In the genomic region with DNA sequence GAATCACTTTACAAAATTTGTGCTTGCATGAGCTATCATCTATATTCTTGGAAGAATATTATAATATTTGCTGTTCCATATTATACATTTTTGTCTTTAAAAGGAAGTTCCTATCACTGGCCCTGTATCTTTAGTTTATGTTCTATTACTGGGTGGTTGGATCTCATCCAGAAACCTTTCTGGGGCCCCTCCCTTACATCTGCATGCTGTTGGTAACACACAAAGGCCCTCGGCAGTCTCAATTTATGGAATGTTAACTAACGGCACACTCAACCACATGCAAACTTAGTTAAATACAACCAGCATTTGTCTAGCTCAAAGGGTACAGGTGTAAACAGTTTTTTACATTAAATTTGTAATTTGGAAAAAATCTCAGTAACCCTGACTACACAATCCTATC, we compare ENCODE assay signal across 27 cellular contexts. TPM values are rescaled to one million over a fixed set of nuclear protein-coding genes. Genes with fewer than 3 reads are reported as not detected.
DNase-seq lines count a peak whose midpoint lies in the region; ATAC-seq and TF ChIP-seq lines count a peak whose summit lies in the region.
"Had no signal": no experiment of that assay in that cellular context is flagged by ENCODE, and none has a peak within 500 bp of the region (broad histone marks: within the 10 kb centered on the region; RNA-seq: fewer than 3 reads in every experiment).

No MANE protein-coding gene starts in this region.

- 50 to 53% methylated on average over 2 of the region's 2 CpGs for WGBS in lower leg skin, 2 donors

- intact Hi-C loops in mucosa of descending colon (cut with DNase I, micrococcal nuclease): no loop called here
- intact Hi-C loops in lower leg skin (cut with DNase I; ENCODE audit: low total_unique reads): no loop called here

- ATAC-seq in mucosa of descending colon: peak; percentile 60
- ATAC-seq: CD8-positive, alpha-beta T cell; PC-3 had no signal

- no peaks in the 10 kb centered on the region for H3K36me3 ChIP-seq in mucosa of descending colon (ENCODE audit: low read depth)
- no peaks in the 10 kb centered on the region for H3K36me3 ChIP-seq in brain microvascular endothelial cell (replicated peaks)
- H3K36me3 ChIP-seq: HAP-1 had no signal

- TF ChIP-seq CTCF in choroid plexus epithelial cell (conservative IDR thresholded peaks at IDR 0.05; ENCODE audit: low read depth, low read length) (no peak), mucosa of descending colon (IDR thresholded peaks at IDR 0.05) (no peak), lower leg skin (IDR thresholded peaks at IDR 0.05) (no peak), brain microvascular endothelial cell (IDR thresholded peaks at IDR 0.05; ENCODE audit: low read depth, low read length, missing control alignments) (no peak)

- H3K4me3 ChIP-seq in choroid plexus epithelial cell (ENCODE audit: low read depth, low read length) (no peak overlapping the region), mucosa of descending colon (no peak overlapping the region), lower leg skin (ENCODE audit: low read depth, poor library complexity, severe bottlenecking) (no peak overlapping the region), brain microvascular endothelial cell (ENCODE audit: low read depth, low read length) (no peak overlapping the region)
- H3K4me3 ChIP-seq: HAP-1 had no signal

- no peaks in the 10 kb centered on the region for H3K4me1 ChIP-seq in mucosa of descending colon (ENCODE audit: low read depth)
- H3K4me1 ChIP-seq: HAP-1 had no signal

- H3K27ac ChIP-seq in brain microvascular endothelial cell: no peak overlapping the region
- H3K27ac ChIP-seq: 22Rv1, C4-2B had no signal

- H3K27me3 ChIP-seq in brain microvascular endothelial cell (replicated peaks): no peaks in the 10 kb centered on the region

- H3K9me3 ChIP-seq in mucosa of descending colon: no peaks in the 10 kb centered on the region
- H3K9me3 ChIP-seq: HAP-1 had no signal

- peak; percentile 4 for DNase-seq in NCI-H1694 treated with DMSO at 0.1 percent for 48 hours (lab: John Stamatoyannopoulos, UW)
- no peak for DNase-seq in NCI-H1694 (lab: John Stamatoyannopoulos, UW)
- DNase-seq in NCI-H69 (lab: John Stamatoyannopoulos, UW): peak; percentile 5
- peak; percentile 35 for DNase-seq in choroid plexus epithelial cell (ENCODE audit: low read depth)
- no peak for DNase-seq in mucosa of descending colon
- no peak for DNase-seq in lower leg skin (ENCODE audit: low spot score in 2 of 2)
- DNase-seq in cerebellar nuclear complex (lab: John Stamatoyannopoulos, UW): no peak
- no peak for DNase-seq in brain microvascular endothelial cell
- DNase-seq: Caco-2; CD8-positive, alpha-beta T cell; DMS79 treated with DMSO at 0.1 percent for 48 hours; GF-D8; GOT3; Karpas-422; NCI-H1092 treated with DMSO at 0.1 percent for 48 hours; NCI-H1436; NCI-H1930; NCI-H510A; NCI-H82; NK-92 treated with Interleukin-12 subunit alpha and Interleukin-12 subunit beta, amount 100 ng/mL, for 24 hours; PC-3; RPMI8226; SHP77; SW 1271 had no signal

- TF ChIP-seq POLR2A in lower leg skin (IDR thresholded peaks at IDR 0.05): no peak

- in situ Hi-C loops in brain microvascular endothelial cell (cut with HindIII; ENCODE audit: low pct_ligation_motif_present, low sequenced_read_pairs): no loop called here

RNA-seq across cellular contexts. Expression of a gene that starts 9.7 kb away (rescaled TPM):
- 10 to 100 TPM; 41.8 to 85.0 (median 79.3) TPM for total RNA-seq in mucosa of descending colon
- total RNA-seq in lower leg skin: 10 to 100 TPM; 35.5 to 39.4 (median 38.0) TPM

Comparison
In these comparisons a context has a peak if more than half of its experiments do, and no peak if none do; other contexts are left out.
1. DNase-seq: peak in NCI-H1694 treated with DMSO at 0.1 percent for 48 hours (single experiment), NCI-H69 (single experiment) and choroid plexus epithelial cell (single experiment); none in NCI-H1694 (single experiment), mucosa of descending colon (0 of 3), lower leg skin (0 of 2), cerebellar nuclear complex (0 of 2) and brain microvascular endothelial cell (single experiment).